Comparison of ENCODE assay signal across 3 cellular contexts in genomic region chr12:98549371-98550110, GRCh38.
TF ChIP-seq lines count a peak whose summit lies in the region.

No MANE protein-coding gene starts in this region.

TF ChIP-seq in A549, 52 proteins besides CTCF, POLR2A, EP300 and RAD21:
- no peak for TF ChIP-seq BCL3 (IDR thresholded peaks at IDR 0.05)
- no peak for TF ChIP-seq RFX5 (IDR thresholded peaks at IDR 0.05)

TF ChIP-seq in IMR-90, 13 proteins besides CTCF, POLR2A, EP300 and RAD21:
- no peak for TF ChIP-seq BHLHE40 (IDR thresholded peaks at IDR 0.05; ENCODE audit: low read depth, low read length)

TF ChIP-seq in K562, 482 proteins besides CTCF, POLR2A, EP300 and RAD21:
- no peak for TF ChIP-seq HNRNPLL (IDR thresholded peaks at IDR 0.05; ENCODE audit: low read depth, low read length, poor library complexity, severe bottlenecking)
- TF ChIP-seq ID3 (CRISPR knock-in tag; IDR thresholded peaks at IDR 0.05): no peak
- no peak for TF ChIP-seq ID3 (tag; IDR thresholded peaks at IDR 0.05)
- no peak for TF ChIP-seq HDAC3 (IDR thresholded peaks at IDR 0.05; ENCODE audit: borderline replicate concordance, partially characterized antibody)
- TF ChIP-seq RHOXF2B (CRISPR knock-in tag; conservative IDR thresholded peaks at IDR 0.05): no peak
- TF ChIP-seq SP2 (IDR thresholded peaks at IDR 0.05; ENCODE audit: extremely low read depth, low read depth, low read length, poor library complexity, severe bottlenecking): no peak
- no peak for TF ChIP-seq PRDM10 (IDR thresholded peaks at IDR 0.05; ENCODE audit: partially characterized antibody)
- no peak for TF ChIP-seq PYGO2 (tag; IDR thresholded peaks at IDR 0.05)
- TF ChIP-seq GTF3C2 (IDR thresholded peaks at IDR 0.05; ENCODE audit: borderline replicate concordance, extremely low read depth, insufficient read length): no peak
- TF ChIP-seq BRD9 (IDR thresholded peaks at IDR 0.05; ENCODE audit: low read depth, partially characterized antibody): no peak
- TF ChIP-seq ESRRB (CRISPR knock-in tag; IDR thresholded peaks at IDR 0.05; ENCODE audit: borderline replicate concordance): no peak
- TF ChIP-seq EZH2 (IDR thresholded peaks at IDR 0.05; ENCODE audit: borderline replicate concordance, low read depth, low read length): no peak
- no peak for TF ChIP-seq AFF4 (CRISPR knock-in tag; IDR thresholded peaks at IDR 0.05)
- TF ChIP-seq CTCFL (IDR thresholded peaks at IDR 0.05; ENCODE audit: borderline replicate concordance, insufficient read depth, low read depth, low read length, poor library complexity, severe bottlenecking): no peak
- TF ChIP-seq ZBTB17 (CRISPR knock-in tag; IDR thresholded peaks at IDR 0.05): no peak
- no peak for TF ChIP-seq ZNF740 (CRISPR knock-in tag; IDR thresholded peaks at IDR 0.05)
- TF ChIP-seq ZNF740 (tag; IDR thresholded peaks at IDR 0.05): no peak
- no peak for TF ChIP-seq KAT8 (IDR thresholded peaks at IDR 0.05; ENCODE audit: low read depth)
